Comparison of ENCODE assay signal across 1 cellular context in the genomic region with DNA sequence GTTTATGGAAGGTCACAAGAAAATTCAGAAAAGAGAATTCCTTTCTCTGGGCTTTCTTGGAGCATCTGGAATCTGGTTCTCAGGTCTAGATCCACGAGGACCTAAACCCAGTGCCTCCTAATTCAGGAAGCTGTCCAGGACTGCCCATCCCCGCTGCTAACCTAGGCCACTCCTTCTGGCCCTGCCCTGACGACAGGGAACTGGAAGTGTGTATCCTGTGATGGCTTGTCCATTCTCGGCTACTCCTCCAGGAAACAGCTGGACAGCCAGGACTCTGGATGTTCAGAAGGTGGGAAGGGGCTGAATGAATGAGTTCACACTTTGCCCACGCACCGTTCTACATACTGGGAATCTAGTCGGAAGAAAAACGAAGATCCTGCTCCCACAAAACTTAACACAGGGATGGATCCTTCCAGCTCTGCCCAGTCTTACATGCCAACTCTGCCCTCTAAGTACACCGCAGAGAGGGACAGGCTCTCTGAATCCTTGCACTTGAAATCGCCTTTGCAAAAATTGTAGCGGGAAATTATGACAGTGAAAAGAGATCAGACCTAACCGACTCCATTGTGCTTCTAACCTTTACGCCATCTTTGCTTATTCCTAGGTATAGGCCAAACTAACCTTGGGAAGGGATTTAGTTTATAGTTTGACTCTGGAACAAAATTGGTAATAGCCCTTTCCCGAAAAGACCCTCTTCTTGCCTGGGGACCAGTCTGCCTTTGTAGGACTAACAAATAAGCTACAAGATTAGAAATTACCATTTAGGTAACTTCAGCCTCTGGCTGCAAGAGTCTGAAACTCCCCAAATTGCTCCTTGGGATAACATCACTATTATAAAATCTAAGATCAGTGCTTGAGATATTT.
TF ChIP-seq lines count a peak whose summit lies in the region.

No MANE protein-coding gene starts in this region.

TF ChIP-seq in GM23338, 12 proteins besides CTCF, POLR2A, EP300 and RAD21:
- TF ChIP-seq, protein P1, sequence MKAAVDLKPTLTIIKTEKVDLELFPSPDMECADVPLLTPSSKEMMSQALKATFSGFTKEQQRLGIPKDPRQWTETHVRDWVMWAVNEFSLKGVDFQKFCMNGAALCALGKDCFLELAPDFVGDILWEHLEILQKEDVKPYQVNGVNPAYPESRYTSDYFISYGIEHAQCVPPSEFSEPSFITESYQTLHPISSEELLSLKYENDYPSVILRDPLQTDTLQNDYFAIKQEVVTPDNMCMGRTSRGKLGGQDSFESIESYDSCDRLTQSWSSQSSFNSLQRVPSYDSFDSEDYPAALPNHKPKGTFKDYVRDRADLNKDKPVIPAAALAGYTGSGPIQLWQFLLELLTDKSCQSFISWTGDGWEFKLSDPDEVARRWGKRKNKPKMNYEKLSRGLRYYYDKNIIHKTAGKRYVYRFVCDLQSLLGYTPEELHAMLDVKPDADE (IDR thresholded peaks at IDR 0.05) = no peak
- TF ChIP-seq POLR2AphosphoS5 (IDR thresholded peaks at IDR 0.05; ENCODE audit: low read depth) (no peak), ZNF114 (CRISPR knock-in tag; IDR thresholded peaks at IDR 0.05) (no peak), ZNF331 (CRISPR knock-in tag; IDR thresholded peaks at IDR 0.05; ENCODE audit: low read depth) (no peak), EZH2phosphoT487 (IDR thresholded peaks at IDR 0.05; ENCODE audit: unreplicated experiment) (no peak), STAT1 (IDR thresholded peaks at IDR 0.05; ENCODE audit: unreplicated experiment) (no peak), CREB1 (CRISPR knock-in tag; IDR thresholded peaks at IDR 0.05; ENCODE audit: low read depth) (no peak)
